Comparison of ENCODE assay signal across 8 cellular contexts in the genomic region with DNA sequence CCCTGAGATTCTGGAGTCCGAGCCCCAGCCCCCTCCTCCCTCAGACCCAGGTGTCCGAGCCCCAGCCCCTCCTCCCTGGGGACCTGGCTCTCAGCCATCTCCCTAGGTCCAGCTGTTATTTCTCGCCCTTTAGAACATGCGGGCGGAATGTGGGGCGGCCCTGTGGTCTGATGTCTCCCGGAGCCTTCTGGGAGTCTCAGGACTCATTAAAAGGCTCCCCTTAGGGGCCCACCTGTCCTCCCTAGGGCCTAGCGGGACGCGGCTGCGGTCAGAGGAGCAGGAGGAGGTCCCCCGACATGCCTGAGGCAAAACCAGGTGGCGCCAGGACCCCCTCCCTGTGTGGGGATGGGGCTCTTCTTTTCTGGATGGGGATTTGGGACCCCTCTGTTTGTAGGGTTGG. TPM values are rescaled to one million over a fixed set of nuclear protein-coding genes. Genes with fewer than 3 reads are reported as not detected.
A peak's percentile ranks its signal among the peaks of the same experiment; 100 is the strongest.
DNase-seq lines count a peak whose midpoint lies in the region; ATAC-seq and TF ChIP-seq lines count a peak whose summit lies in the region.

Gene MYBPC2 (plus strand): TSS at position 235 of the 400 bp plus-strand sequence. CDS start 62 bp downstream, at position 297.

- peak within 1 kb of the TSS; percentile 97 for H3K4me2 ChIP-seq in Karpas-422 (ENCODE audit: low read depth, low read length, poor library complexity, severe bottlenecking)

- no peaks in the 10 kb centered on the region for H3K9me3 ChIP-seq in CD4-positive, alpha-beta memory T cell (ENCODE audit: control insufficient read depth in 1 of 2, low read length in 2 of 2)
- H3K9me3 ChIP-seq in Karpas-422 (ENCODE audit: low read length) (no peaks in the 10 kb centered on the region), colonic mucosa (no peaks in the 10 kb centered on the region)

- H3K9ac ChIP-seq in Karpas-422 (ENCODE audit: low read length) (peak within 1 kb of the TSS; percentile 85), colonic mucosa (ENCODE audit: low read depth in 2 of 2, low read length in 2 of 2) (peak within 1 kb of the TSS; percentile 39 to 73)

- no peak for ATAC-seq in GM18858 (IDR thresholded peaks at IDR 0.05; ENCODE audit: unreplicated experiment)

- no peak within 1 kb of the TSS for H2AFZ ChIP-seq in Karpas-422 (ENCODE audit: low read length)

- H3K27me3 ChIP-seq in CD4-positive, alpha-beta memory T cell (ENCODE audit: insufficient read depth, low read length) = no peaks in the 10 kb centered on the region
- H3K27me3 ChIP-seq in Karpas-422 (ENCODE audit: low read length) (no peaks in the 10 kb centered on the region), colonic mucosa (peaks cover 14% of the 10 kb centered on the region)

- DNase-seq in CD4-positive, alpha-beta memory T cell = no peak
- peak; percentile 94 for DNase-seq in Karpas-422
- DNase-seq in colonic mucosa = no peak
- no peak for DNase-seq in nephron progenitor cell
- DNase-seq in SIG-M5 treated with dmso at 0.1 percent for 504 hours (lab: John Stamatoyannopoulos, UW; ENCODE audit: unreplicated experiment) = no peak
- no peak for DNase-seq in NCI-H1048 (lab: John Stamatoyannopoulos, UW)
- no peak for DNase-seq in DMS114 treated with DMSO at 0.1 percent for 48 hours (lab: John Stamatoyannopoulos, UW; ENCODE audit: unreplicated experiment)

- H3K4me1 ChIP-seq in CD4-positive, alpha-beta memory T cell (ENCODE audit: insufficient read depth, low read length) = peaks cover 13% of the 10 kb centered on the region
- H3K4me1 ChIP-seq in Karpas-422 (ENCODE audit: low read length) (peaks cover 74% of the 10 kb centered on the region), colonic mucosa (no peaks in the 10 kb centered on the region)

- TF ChIP-seq CTCF in colonic mucosa (IDR thresholded peaks at IDR 0.05) (no peak), nephron progenitor cell (IDR thresholded peaks at IDR 0.05) (no peak)

- peaks cover 6 to 21% (median 12%) of the 10 kb centered on the region in 4 donors for H3K4me1 Mint-ChIP-seq in CD4-positive, alpha-beta memory T cell
- peaks cover 57% of the 10 kb centered on the region for H3K4me1 Mint-ChIP-seq in nephron progenitor cell

- H3K36me3 Mint-ChIP-seq in CD4-positive, alpha-beta memory T cell = no peaks in the 10 kb centered on the region
- H3K36me3 Mint-ChIP-seq in nephron progenitor cell (ENCODE audit: low read depth) = no peaks in the 10 kb centered on the region

- intact Hi-C loops in CD4-positive, alpha-beta memory T cell (cut with micrococcal nuclease) = no loop called here
- intact Hi-C loops in colonic mucosa (cut with DNase I) = no loop called here

- POLR2A ChIA-PET in CD4-positive, alpha-beta memory T cell (lab: Charles Lee; ENCODE audit: partially characterized antibody) = no interaction called here

- no peaks in the 10 kb centered on the region for H3K36me3 ChIP-seq in CD4-positive, alpha-beta memory T cell (ENCODE audit: insufficient read depth, low read length)
- H3K36me3 ChIP-seq in Karpas-422 (ENCODE audit: insufficient read depth, low read length) (peaks cover 8% of the 10 kb centered on the region; the same call in 1 of the 2 replicates), colonic mucosa (no peaks in the 10 kb centered on the region)

- no peaks in the 10 kb centered on the region for H3K9me3 Mint-ChIP-seq in CD4-positive, alpha-beta memory T cell
- H3K9me3 Mint-ChIP-seq in nephron progenitor cell = no peaks in the 10 kb centered on the region

- H3K4me3 Mint-ChIP-seq in CD4-positive, alpha-beta memory T cell = peak within 1 kb of the TSS; percentile 89 to 96 (median 92)
- peak within 1 kb of the TSS; percentile 90 for H3K4me3 Mint-ChIP-seq in nephron progenitor cell

- H3K27me3 Mint-ChIP-seq in CD4-positive, alpha-beta memory T cell = peaks cover 7 to 22% of the 10 kb centered on the region in 2 donors
- H3K27me3 Mint-ChIP-seq in nephron progenitor cell (ENCODE audit: low read depth, poor library complexity) = peaks cover 48% of the 10 kb centered on the region

- H3K79me2 ChIP-seq in Karpas-422 (ENCODE audit: low read length) = no peaks in the 10 kb centered on the region

- peak within 1 kb of the TSS; percentile 56 to 65 for H3K4me3 ChIP-seq in CD4-positive, alpha-beta memory T cell (ENCODE audit: low read length in 2 of 2)
- H3K4me3 ChIP-seq in Karpas-422 (ENCODE audit: low read length) (peak within 1 kb of the TSS; percentile 70), colonic mucosa (peak within 1 kb of the TSS; percentile 64)

- CTCF ChIA-PET in CD4-positive, alpha-beta memory T cell (lab: Charles Lee; ENCODE audit: partially characterized antibody) = interaction anchor here (1.1 kb wide), 1 partner anchor 75 kb away, joined by 3 read pairs; no protein-coding TSS in a partner anchor

- H4K20me1 ChIP-seq in Karpas-422 (ENCODE audit: insufficient read depth, low read depth, low read length) = no peaks in the 10 kb centered on the region; the same call in 1 of the 2 replicates

- no peaks in the 10 kb centered on the region for H3K9me2 ChIP-seq in Karpas-422 (replicated peaks; ENCODE audit: insufficient read depth, low read length)

- H3K27ac ChIP-seq in CD4-positive, alpha-beta memory T cell (ENCODE audit: low read depth, low read length) = peak within 1 kb of the TSS; percentile 8
- peak within 1 kb of the TSS; percentile 94 for H3K27ac ChIP-seq in Karpas-422 (ENCODE audit: low read length)
- peak within 1 kb of the TSS; percentile 21 for H3K27ac ChIP-seq in colonic mucosa

- peak within 1 kb of the TSS; percentile 55 to 96 (median 92) for H3K27ac Mint-ChIP-seq in CD4-positive, alpha-beta memory T cell
- peak within 1 kb of the TSS; percentile 36 for H3K27ac Mint-ChIP-seq in nephron progenitor cell

RNA-seq across cellular contexts. Expression of gene MYBPC2, which starts in this region (rescaled TPM):
- total RNA-seq in CD4-positive, alpha-beta memory T cell = not detected
- polyA plus RNA-seq in CD4-positive, alpha-beta memory T cell = under 1 TPM in 1 of 2 donors, not detected in 1; 0.10 TPM
- 23.4 and 48.3 TPM in 2 replicates for total RNA-seq in Karpas-422 (2014; rRNA removed; shearing (Covaris generic); ENCODE audit: low replicate concordance)
- not detected for total RNA-seq in colonic mucosa

Comparison
In these comparisons a context has a peak if more than half of its experiments do, and no peak if none do; other contexts are left out.
1. RNA of gene MYBPC2 (total RNA-seq): 23.4 to 48.3 TPM in Karpas-422; not detected in CD4-positive, alpha-beta memory T cell and not detected in colonic mucosa; every median in the first group is over 10 times any median in the second.
2. H3K27ac ChIP-seq: peak in every context shown above with its lines; median percentile 94 in Karpas-422; 21 in colonic mucosa; 8 in CD4-positive, alpha-beta memory T cell.
3. Peak in every context shown above with its lines, with median percentiles within 50 percentile points of each other: H3K4me3 ChIP-seq.